In genomic region chr20:12175538-12175937, GRCh38 we compare ENCODE assay signal across 24 cellular contexts.
"Had no signal": no experiment of that assay in that cellular context is flagged by ENCODE, and none has a peak within 500 bp of the region (broad histone marks: within the 10 kb centered on the region; RNA-seq: fewer than 3 reads in every experiment).

No MANE protein-coding gene starts in this region.

- H3K9me3 ChIP-seq: gastrocnemius medialis, psoas muscle, sigmoid colon, transverse colon, upper lobe of right lung had no signal

- H2AFZ ChIP-seq: neural progenitor cell, parathyroid adenoma had no signal

- H3K27ac ChIP-seq: gastrocnemius medialis, neural progenitor cell, parathyroid adenoma, psoas muscle, sigmoid colon, transverse colon, upper lobe of right lung had no signal

- H3K79me2 ChIP-seq: parathyroid adenoma had no signal

- ATAC-seq: effector memory CD8-positive, alpha-beta T cell; gastrocnemius medialis; left lobe of liver; naive thymus-derived CD4-positive, alpha-beta T cell; psoas muscle; right cardiac atrium; stimulated activated effector memory CD8-positive, alpha-beta T cell treated with anti-CD3 and anti-CD28 coated beads, Interleukin-12 subunit alpha, Interleukin-12 subunit beta, amount 100 ng/mL, for 72 hours; upper lobe of right lung had no signal

- H3K4me1 ChIP-seq: gastrocnemius medialis, neural progenitor cell, parathyroid adenoma, psoas muscle, upper lobe of right lung had no signal

- H3K36me3 ChIP-seq: gastrocnemius medialis, neural progenitor cell, sigmoid colon, transverse colon, upper lobe of right lung had no signal

- DNase-seq: cerebellar nuclear complex; cortex of kidney; effector memory CD8-positive, alpha-beta T cell; foreskin fibroblast; gastrocnemius medialis; head of caudate nucleus; mesenchymal stem cell; naive thymus-derived CD4-positive, alpha-beta T cell; psoas muscle; right cardiac atrium; sigmoid colon; stimulated activated CD4-positive, alpha-beta T cell treated with anti-CD3 and anti-CD28 coated beads, Interleukin-2, amount 100 ng/mL, for 24 hours; stimulated activated CD4-positive, alpha-beta T cell treated with anti-CD3 and anti-CD28 coated beads, Interleukin-4, amount 100 ng/mL, for 24 hours; stimulated activated naive CD4-positive, alpha-beta T cell treated with Interleukin-2 at 50 U/mL for 16 hours; substantia nigra; transverse colon; upper lobe of right lung had no signal

- H3K4me1 Mint-ChIP-seq: naive thymus-derived CD4-positive, alpha-beta T cell; neural progenitor cell; stimulated activated effector memory CD8-positive, alpha-beta T cell treated with anti-CD3 and anti-CD28 coated beads, Interleukin-12 subunit alpha, Interleukin-12 subunit beta, amount 100 ng/mL, for 72 hours had no signal

- H3K27me3 Mint-ChIP-seq: effector memory CD8-positive, alpha-beta T cell; naive thymus-derived CD4-positive, alpha-beta T cell had no signal

- H3K4me2 ChIP-seq: neural progenitor cell had no signal

- H3K4me3 Mint-ChIP-seq: effector memory CD8-positive, alpha-beta T cell; mesothelial cell of epicardium; naive thymus-derived CD4-positive, alpha-beta T cell; nephron; neural progenitor cell; stimulated activated effector memory CD8-positive, alpha-beta T cell treated with anti-CD3 and anti-CD28 coated beads, Interleukin-12 subunit alpha, Interleukin-12 subunit beta, amount 100 ng/mL, for 72 hours had no signal

- H3K4me3 ChIP-seq: gastrocnemius medialis, lung, neural progenitor cell, psoas muscle, sigmoid colon, transverse colon, upper lobe of right lung had no signal

- H3K27ac Mint-ChIP-seq: effector memory CD8-positive, alpha-beta T cell; mesothelial cell of epicardium; naive thymus-derived CD4-positive, alpha-beta T cell; nephron; neural progenitor cell; stimulated activated effector memory CD8-positive, alpha-beta T cell treated with anti-CD3 and anti-CD28 coated beads, Interleukin-12 subunit alpha, Interleukin-12 subunit beta, amount 100 ng/mL, for 72 hours had no signal

- H3K9me3 Mint-ChIP-seq: mesothelial cell of epicardium, nephron, neural progenitor cell had no signal

- H3K27me3 ChIP-seq: gastrocnemius medialis, neural progenitor cell, sigmoid colon, transverse colon, upper lobe of right lung had no signal

- H3K9ac ChIP-seq: neural progenitor cell, parathyroid adenoma had no signal
